ENCODE assay signal across 11 cellular contexts in the genomic region with DNA sequence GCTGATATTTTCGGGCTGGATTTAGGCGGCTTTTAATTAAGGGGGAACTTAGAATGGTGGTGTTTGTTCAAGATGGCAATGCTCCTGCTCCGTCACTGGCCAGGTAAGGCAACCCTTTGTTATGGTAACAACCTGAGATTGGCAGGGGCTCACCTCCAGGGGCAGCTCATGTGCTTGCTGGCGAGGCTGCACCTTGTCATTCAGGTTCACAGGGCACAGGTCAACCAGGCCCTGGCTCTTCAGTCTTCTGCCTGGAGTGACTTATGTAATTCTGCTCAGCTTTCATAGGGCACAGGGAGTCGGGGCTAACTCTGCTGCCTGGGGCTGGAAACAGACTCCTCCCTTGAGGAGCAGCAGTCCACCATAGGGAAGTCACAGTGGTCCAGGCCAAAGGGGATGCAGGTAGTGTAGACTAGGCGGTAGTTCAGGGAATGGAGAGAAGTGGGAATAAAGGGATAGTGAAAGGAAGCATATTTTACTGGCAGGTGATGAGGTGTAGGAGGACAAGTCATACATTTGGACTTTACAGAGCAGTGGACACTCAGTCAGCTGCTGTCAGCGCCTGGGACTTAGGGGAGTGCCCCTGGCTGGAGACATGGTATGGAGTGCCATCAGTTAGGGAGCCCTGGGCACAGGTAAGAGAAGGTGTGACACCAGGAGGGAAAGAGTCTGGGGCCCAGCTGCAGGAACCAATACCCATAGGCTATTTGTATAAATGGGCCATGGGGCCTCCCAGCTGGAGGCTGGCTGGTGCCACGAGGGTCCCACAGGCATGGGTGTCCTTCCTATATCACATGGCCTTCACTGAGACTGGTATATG. TPM values are rescaled to one million over a fixed set of nuclear protein-coding genes. Genes with fewer than 3 reads are reported as not detected.
DNase-seq lines count a peak whose midpoint lies in the region; ATAC-seq, FAIRE-seq and TF ChIP-seq lines count a peak whose summit lies in the region.
"Had no signal": no experiment of that assay in that cellular context is flagged by ENCODE, and none has a peak within 500 bp of the region (broad histone marks: within the 10 kb centered on the region; RNA-seq: fewer than 3 reads in every experiment).

No MANE protein-coding gene starts in this region.

- no peaks in the 10 kb centered on the region for H3K9me3 Mint-ChIP-seq in T-helper 2 cell treated with Interferon-gamma antibody and Interleukin-4, amounts not matched to agents 5 μg/mL and 100 μg/mL, for 36 hours
- H3K9me3 Mint-ChIP-seq in progenitor cell of endocrine pancreas (ENCODE audit: low read depth), result no peaks in the 10 kb centered on the region

- no peak for FAIRE-seq in H1 (lab: Jason Lieb, UNC)
- FAIRE-seq: A204.1 had no signal

- no peak for TF ChIP-seq RAD21 in H1 (IDR thresholded peaks at IDR 0.05 in 1 of 2, conservative IDR thresholded peaks at IDR 0.05 in 1 of 2; ENCODE audit: low read depth in 2 of 2, low read length in 2 of 2)

- H4K91ac ChIP-seq in H1 (replicated peaks; ENCODE audit: insufficient read length, low read length), result peak overlapping the region; percentile 11

- no peak overlapping the region for H2BK12ac ChIP-seq in H1 (ENCODE audit: low read depth, low read length)

- H3K36me3 ChIP-seq in OCI-LY7 (ENCODE audit: insufficient read depth, low read length), result peaks cover 35% of the 10 kb centered on the region
- H3K36me3 ChIP-seq in H1 (ENCODE audit: control insufficient read depth in 2 of 4, insufficient read depth in 4 of 4, low read length in 3 of 4), result peaks cover 14 to 20% (median 18%) of the 10 kb centered on the region in 4 experiments

- no peak for TF ChIP-seq CTCF in OCI-LY7 (conservative IDR thresholded peaks at IDR 0.05; ENCODE audit: low read length)
- no peak for TF ChIP-seq CTCF in H1 (IDR thresholded peaks at IDR 0.05; ENCODE audit: control extremely low read depth in 1 of 3, insufficient read depth in 1 of 3, low read depth in 1 of 3, low read length in 3 of 3)
- no peak for TF ChIP-seq CTCF in progenitor cell of endocrine pancreas (IDR thresholded peaks at IDR 0.05; ENCODE audit: unreplicated experiment)

- no peaks in the 10 kb centered on the region for H3K27me3 Mint-ChIP-seq in T-helper 2 cell treated with Interferon-gamma antibody and Interleukin-4, amounts not matched to agents 5 μg/mL and 100 μg/mL, for 36 hours (ENCODE audit: low read depth)
- H3K27me3 Mint-ChIP-seq in progenitor cell of endocrine pancreas, result no peaks in the 10 kb centered on the region

- intact Hi-C loops in OCI-LY7 (cut with micrococcal nuclease; ENCODE audit: unreplicated experiment), result no loop called here

- H2AFZ ChIP-seq in OCI-LY7 (ENCODE audit: low read length) (no peak overlapping the region; the same call in 1 of the 2 replicates), H1 (ENCODE audit: low read length) (no peak overlapping the region)

- H3K27ac Mint-ChIP-seq in T-helper 2 cell treated with Interferon-gamma antibody and Interleukin-4, amounts not matched to agents 5 μg/mL and 100 μg/mL, for 36 hours, result peak overlapping the region; percentile 99
- H3K27ac Mint-ChIP-seq in progenitor cell of endocrine pancreas, result peak overlapping the region; percentile 93

- no peak for TF ChIP-seq POLR2A in H1 (IDR thresholded peaks at IDR 0.05; ENCODE audit: control extremely low read depth in 1 of 2, low read depth in 2 of 2, low read length in 2 of 2)

- POLR2A ChIA-PET in OCI-LY7 (lab: Charles Lee), result interaction anchor here (0.7 to 2.7 kb wide), 4 partner anchors 19 to 36 kb away, joined by 3 to 43 read pairs (median 11); partner anchors contain the start of gene SLC2A11
- POLR2A ChIA-PET in H1 (lab: Charles Lee; ENCODE audit: partially characterized antibody), result interaction anchor here (0.8 to 2.7 kb wide), 8 partner anchors 10 to 126 kb away, joined by 3 to 31 read pairs (median 8); partner anchors contain the start of gene SLC2A11

- H3K36me3 Mint-ChIP-seq in T-helper 2 cell treated with Interferon-gamma antibody and Interleukin-4, amounts not matched to agents 5 μg/mL and 100 μg/mL, for 36 hours (ENCODE audit: low read depth), result peaks cover 26% of the 10 kb centered on the region
- peaks cover 9% of the 10 kb centered on the region for H3K36me3 Mint-ChIP-seq in progenitor cell of endocrine pancreas (ENCODE audit: insufficient read depth)

- H3K9ac ChIP-seq in H1 (replicated peaks in 1 of 4; ENCODE audit: extremely low read depth in 1 of 4, low read depth in 3 of 4, low read length in 3 of 4), result no peak overlapping the region

- peak overlapping the region; percentile 89 for H3K4me2 ChIP-seq in OCI-LY7 (ENCODE audit: low read length)
- peak overlapping the region; percentile 58 to 96 for H3K4me2 ChIP-seq in H1 (ENCODE audit: insufficient read depth in 1 of 2, low read depth in 2 of 2, low read length in 2 of 2)

- peaks cover 0 to 3% (median 1%) of the 10 kb centered on the region in 4 experiments; a peak in 2 of 7 replicates for H3K27me3 ChIP-seq in H1 (replicated peaks in 1 of 4; ENCODE audit: control insufficient read depth in 3 of 4, extremely low read depth in 1 of 4, insufficient read depth in 3 of 4, low read length in 3 of 4)

- H3K56ac ChIP-seq in H1 (replicated peaks; ENCODE audit: insufficient read length, low read depth, low read length), result no peak overlapping the region

- no peak for DNase-seq in T-helper 2 cell treated with Interferon-gamma antibody and Interleukin-4, amounts not matched to agents 5 μg/mL and 100 μg/mL, for 36 hours (ENCODE audit: low spot score)
- DNase-seq in T-helper 2 cell (no peak), OCI-LY7 (ENCODE audit: low spot score) (no peak), H1 (ENCODE audit: low read depth in 1 of 2, low spot score in 2 of 2) (no peak), progenitor cell of endocrine pancreas (ENCODE audit: low spot score, unreplicated experiment) (no peak), NCI-H345 (lab: John Stamatoyannopoulos, UW) (no peak), foreskin melanocyte (no peak)
- DNase-seq: activated effector memory CD4-positive, alpha-beta T cell treated with anti-CD3 and anti-CD28 coated beads, Interleukin-2, amount 50 U/mL, for 16 hours; Kasumi-1 had no signal

- H3K79me2 ChIP-seq in OCI-LY7 (ENCODE audit: insufficient read depth, low read depth, low read length) (peaks cover 21% of the 10 kb centered on the region; the same call in 1 of the 2 replicates), H1 (ENCODE audit: control insufficient read depth in 1 of 2, insufficient read depth in 2 of 2, low read length in 2 of 2) (peaks cover 0 to 7% of the 10 kb centered on the region in 2 experiments; a peak in 1 of 4 replicates)

- peaks cover 19% of the 10 kb centered on the region for H3K4me1 Mint-ChIP-seq in T-helper 2 cell treated with Interferon-gamma antibody and Interleukin-4, amounts not matched to agents 5 μg/mL and 100 μg/mL, for 36 hours (ENCODE audit: low read depth)
- peaks cover 11% of the 10 kb centered on the region for H3K4me1 Mint-ChIP-seq in progenitor cell of endocrine pancreas (ENCODE audit: low read depth)

- H3K14ac ChIP-seq in H1 (ENCODE audit: insufficient read length), result no peak overlapping the region

- no peak overlapping the region for H3K4ac ChIP-seq in H1 (replicated peaks; ENCODE audit: insufficient read length, low read depth, low read length)

- WGBS in H1 (ENCODE audit: extremely low coverage in 1 of 2, insufficient coverage in 1 of 2, insufficient read length in 1 of 2, insufficient replicate concordance in 2 of 2, low coverage in 1 of 2, low lambda C conversion rate in 2 of 2, missing lambda C conversion rate in 1 of 2), 2 experiments, result 88% methylated on average over 8 of the region's 8 CpGs; no CpG with 5 or more reads in 1 of the 2 experiments

- H2BK120ac ChIP-seq in H1 (replicated peaks; ENCODE audit: low read depth, low read length), result no peak overlapping the region

- H2BK20ac ChIP-seq in H1 (ENCODE audit: low read length), result no peak overlapping the region

- H3K4me3 Mint-ChIP-seq in T-helper 2 cell treated with Interferon-gamma antibody and Interleukin-4, amounts not matched to agents 5 μg/mL and 100 μg/mL, for 36 hours, result peak overlapping the region; percentile 97
- H3K4me3 Mint-ChIP-seq in progenitor cell of endocrine pancreas (ENCODE audit: low read depth), result peak overlapping the region; percentile 94

- H3K23ac ChIP-seq in H1 (ENCODE audit: insufficient read length), result no peak overlapping the region

- H3K23me2 ChIP-seq in H1 (ENCODE audit: low read depth, low read length), result peaks cover 6% of the 10 kb centered on the region

- no peak overlapping the region for H4K5ac ChIP-seq in H1 (ENCODE audit: insufficient read length, low read depth, low read length)

- H3K27ac ChIP-seq in OCI-LY7 (ENCODE audit: low read depth, low read length, poor library complexity, severe bottlenecking) (peak overlapping the region; percentile 90), H1 (ENCODE audit: low read depth, low read length) (no peak overlapping the region)

- H2BK15ac ChIP-seq in H1 (ENCODE audit: low read length), result no peak overlapping the region; the same call in 1 of the 2 replicates

- no peak for TF ChIP-seq EP300 in H1 (IDR thresholded peaks at IDR 0.05; ENCODE audit: borderline replicate concordance in 1 of 2, low read depth in 2 of 2, low read length in 2 of 2)

- H3K9me3 ChIP-seq in OCI-LY7 (ENCODE audit: low read length), result no peaks in the 10 kb centered on the region
- H3K9me3 ChIP-seq in H1 (ENCODE audit: insufficient read depth in 2 of 2, low read depth in 1 of 2, low read length in 1 of 2), result peaks cover 7 to 9% of the 10 kb centered on the region in 2 experiments; a peak in 2 of 4 replicates

- 0 out of 2 replicates have a peak overlapping the region, but pooled peaks have one; percentile 80 for H2BK5ac ChIP-seq in H1 (ENCODE audit: low read depth, low read length)

- no peaks in the 10 kb centered on the region for H3K9me2 ChIP-seq in OCI-LY7 (ENCODE audit: insufficient read depth, low read length)

- peaks cover 9% of the 10 kb centered on the region; the same call in 1 of the 2 replicates for H4K20me1 ChIP-seq in OCI-LY7 (ENCODE audit: insufficient read depth, low read length)
- peaks cover 2 to 11% of the 10 kb centered on the region in 2 experiments for H4K20me1 ChIP-seq in H1 (replicated peaks in 1 of 2; ENCODE audit: control insufficient read depth in 1 of 2, insufficient read depth in 2 of 2, low read length in 2 of 2)

- no peak overlapping the region for H4K8ac ChIP-seq in H1 (ENCODE audit: extremely low read depth, insufficient read depth, low read length)

- H2AK5ac ChIP-seq in H1 (ENCODE audit: low read depth, low read length), result peak overlapping the region; percentile 14; the same call in 1 of the 2 replicates

- 0 out of 2 replicates have a peak overlapping the region, but pooled peaks have one; percentile 73 for H3K18ac ChIP-seq in H1 (ENCODE audit: extremely low read depth, low read length)

- no TSS peak for BruUV-seq in OCI-LY7 (replicated peaks; lab: Mats Ljungman, UMichigan)

- H3K4me3 ChIP-seq in OCI-LY7 (ENCODE audit: low read depth, low read length, poor library complexity, severe bottlenecking) (peak overlapping the region; percentile 87), H1 (ENCODE audit: extremely low read depth in 1 of 4, insufficient read depth in 2 of 4, low read depth in 3 of 4, low read length in 4 of 4) (peak overlapping the region in 1 of 4 experiments; percentile 77; a peak in 3 of 8 replicates)

- ATAC-seq in HG03521 (IDR thresholded peaks at IDR 0.05; ENCODE audit: unreplicated experiment), result no peak

- peaks cover 25% of the 10 kb centered on the region for H3K4me1 ChIP-seq in OCI-LY7 (ENCODE audit: insufficient read depth, low read length, poor library complexity, severe bottlenecking)
- peaks cover 8 to 32% (median 17%) of the 10 kb centered on the region in 4 experiments for H3K4me1 ChIP-seq in H1 (replicated peaks in 1 of 4; ENCODE audit: control insufficient read depth in 3 of 4, insufficient read depth in 4 of 4, low read length in 3 of 4)

- H3K79me1 ChIP-seq in H1 (ENCODE audit: low read depth, low read length), result no peaks in the 10 kb centered on the region; the same call in none of the 2 replicates

- CTCF ChIA-PET in OCI-LY7 (lab: Charles Lee; ENCODE audit: unreplicated experiment), result interaction anchor here (0.6 to 2.3 kb wide), 3 partner anchors 24 to 43 kb away, joined by 3 to 10 read pairs (median 3); no protein-coding TSS in a partner anchor
- CTCF ChIA-PET in H1 (lab: Charles Lee; ENCODE audit: partially characterized antibody), result interaction anchor here (0.6 to 3.1 kb wide), 13 partner anchors 8 to 47 kb away, joined by 3 to 19 read pairs (median 5); partner anchors contain the start of gene SLC2A11

RNA-seq across cellular contexts. Expression of gene MIF, which starts 1.3 kb away (rescaled TPM):
- 861 and 1,440 TPM in 2 replicates for total RNA-seq in OCI-LY7 (2014; rRNA removed; shearing (Covaris generic))
- 1,078 and 1,202 TPM in 2 replicates for total RNA-seq in OCI-LY7 (2022)
- 1,082 and 1,119 TPM in 2 replicates for total RNA-seq in H1 (2021; fragmentation: NEBNext Ultra II Directional; extraction: Animal tissue kit (Norgen Biotek cat#: 25700))
- polyA plus RNA-seq in H1 (2011; rRNA removed), result 1,870 and 2,008 TPM in 2 replicates
- polyA plus RNA-seq in H1 (2011; cell fraction: cytosol; rRNA removed), result 1,234 TPM
- 854 TPM for polyA plus RNA-seq in H1 (2011; cell fraction: nucleus; rRNA removed)
- polyA plus RNA-seq in H1 (2012, experiment 1 of 2), result 481 to 1,182 TPM (median 1,056 TPM) in 4 replicates
- 1,334 TPM for polyA plus RNA-seq in H1 (2012, experiment 2 of 2)
- 1,822 TPM for polyA plus RNA-seq in H1 (2013, experiment 1 of 2)
- polyA plus RNA-seq in H1 (2013, experiment 2 of 2), result 1,703 TPM
- 45.6 and 50.1 TPM in 2 replicates for polyA minus RNA-seq in H1 (2011; rRNA and poly(A)+ RNA removed)
- polyA minus RNA-seq in H1 (2011; cell fraction: cytosol; rRNA and poly(A)+ RNA removed), result 631 TPM
- 307 TPM for polyA minus RNA-seq in H1 (2011; cell fraction: nucleus; rRNA and poly(A)+ RNA removed)
- total RNA-seq in progenitor cell of endocrine pancreas, result 562 and 580 TPM in 2 replicates

RNA-seq across cellular contexts. Expression of gene SLC2A11, which starts 35.2 kb away (rescaled TPM):
- total RNA-seq in OCI-LY7 (2014; rRNA removed; shearing (Covaris generic)), result 16.0 and 16.4 TPM in 2 replicates
- total RNA-seq in OCI-LY7 (2022) (41.6 and 50.2 TPM in 2 replicates), progenitor cell of endocrine pancreas (39.7 and 40.1 TPM in 2 replicates)
- 12.5 and 13.2 TPM in 2 replicates for total RNA-seq in H1 (2021; fragmentation: NEBNext Ultra II Directional; extraction: Animal tissue kit (Norgen Biotek cat#: 25700))
- polyA plus RNA-seq in H1 (2011; rRNA removed), result 9.1 and 10.7 TPM in 2 replicates
- 16.2 TPM for polyA plus RNA-seq in H1 (2011; cell fraction: cytosol; rRNA removed)
- 32.5 TPM for polyA plus RNA-seq in H1 (2011; cell fraction: nucleus; rRNA removed)
- polyA plus RNA-seq in H1 (2012, experiment 1 of 2), result 12.7 to 19.4 TPM (median 16.1 TPM) in 4 replicates
- 9.7 TPM for polyA plus RNA-seq in H1 (2012, experiment 2 of 2)
- 14.1 TPM for polyA plus RNA-seq in H1 (2013, experiment 1 of 2)
- polyA plus RNA-seq in H1 (2013, experiment 2 of 2), result 12.3 TPM
- 16.2 and 25.1 TPM in 2 replicates for polyA minus RNA-seq in H1 (2011; rRNA and poly(A)+ RNA removed)
- polyA minus RNA-seq in H1 (2011; cell fraction: cytosol; rRNA and poly(A)+ RNA removed), result 5.9 TPM
- 20.7 TPM for polyA minus RNA-seq in H1 (2011; cell fraction: nucleus; rRNA and poly(A)+ RNA removed)

RNA-seq across cellular contexts. Expression of gene DERL3, which starts 54.0 kb away (rescaled TPM):
- total RNA-seq in OCI-LY7 (2014; rRNA removed; shearing (Covaris generic)), result 34.6 and 44.6 TPM in 2 replicates
- total RNA-seq in OCI-LY7 (2022), result 52.1 and 64.1 TPM in 2 replicates
- total RNA-seq in H1 (2021; fragmentation: NEBNext Ultra II Directional; extraction: Animal tissue kit (Norgen Biotek cat#: 25700)), result 8.7 and 9.9 TPM in 2 replicates
- polyA plus RNA-seq in H1 (2011; rRNA removed), result 19.5 and 27.8 TPM in 2 replicates
- polyA plus RNA-seq in H1 (2011; cell fraction: cytosol; rRNA removed), result 18.7 TPM
- polyA plus RNA-seq in H1 (2011; cell fraction: nucleus; rRNA removed), result 46.9 TPM
- 6.7 to 16.6 TPM (median 12.9 TPM) in 4 replicates for polyA plus RNA-seq in H1 (2012, experiment 1 of 2)
- polyA plus RNA-seq in H1 (2012, experiment 2 of 2), result 14.4 TPM
- polyA plus RNA-seq in H1 (2013, experiment 1 of 2), result 20.0 TPM
- 21.0 TPM for polyA plus RNA-seq in H1 (2013, experiment 2 of 2)
- 4.5 and 5.2 TPM in 2 replicates for polyA minus RNA-seq in H1 (2011; rRNA and poly(A)+ RNA removed)
- polyA minus RNA-seq in H1 (2011; cell fraction: cytosol; rRNA and poly(A)+ RNA removed), result 4.6 TPM
- 6.7 TPM for polyA minus RNA-seq in H1 (2011; cell fraction: nucleus; rRNA and poly(A)+ RNA removed)
- total RNA-seq in progenitor cell of endocrine pancreas, result 1.5 and 2.8 TPM in 2 replicates
